10 cellular contexts compared by ENCODE assay signal in the genomic region with DNA sequence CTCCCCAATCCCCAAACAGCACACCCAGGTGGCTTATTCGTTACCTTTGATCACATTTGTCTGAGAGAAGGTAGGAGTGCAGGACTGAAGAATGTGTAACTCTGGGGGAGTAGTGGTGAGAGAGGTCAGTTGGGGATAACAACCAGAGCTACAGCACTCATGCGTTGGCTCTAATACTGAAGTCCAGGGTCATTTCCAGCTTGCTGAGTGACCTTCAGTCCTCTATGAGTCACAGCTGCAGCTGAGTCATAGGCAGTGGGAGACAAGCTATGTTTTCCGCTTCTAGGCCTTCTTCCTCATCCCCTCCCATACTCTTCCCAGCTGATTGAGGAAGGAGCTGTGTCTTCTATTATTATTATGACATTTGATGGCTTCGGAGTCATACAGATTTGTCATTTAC. TPM values are rescaled to one million over a fixed set of nuclear protein-coding genes. Genes with fewer than 3 reads are reported as not detected.
DNase-seq lines count a peak whose midpoint lies in the region; ATAC-seq and TF ChIP-seq lines count a peak whose summit lies in the region.
"Had no signal": no experiment of that assay in that cellular context is flagged by ENCODE, and none has a peak within 500 bp of the region (broad histone marks: within the 10 kb centered on the region; RNA-seq: fewer than 3 reads in every experiment).

No MANE protein-coding gene starts in this region.

- DNase-seq in HCEC 1CT (peak; percentile 82), adipocyte (ENCODE audit: low read depth) (peak; percentile 76), heart right ventricle (peak in 1 of 2 donors; percentile 60), type B pancreatic cell (ENCODE audit: extremely low spot score, unreplicated experiment) (no peak), mesothelial cell of epicardium (ENCODE audit: low spot score in 2 of 2, unreplicated experiment in 2 of 2) (no peak)
- no peak for DNase-seq in central memory CD4-positive, alpha-beta T cell
- DNase-seq: activated naive CD4-positive, alpha-beta T cell treated with Interleukin-2 at 50 U/mL for 16 hours; SIG-M5 had no signal

- H3K27ac ChIP-seq in heart right ventricle, result peak overlapping the region in 8 of 10 donors; percentile 42 to 71 (median 63)
- peak overlapping the region; percentile 48 for H3K27ac ChIP-seq in skeletal muscle tissue (ENCODE audit: low read depth, low read length)

- 14 to 23% methylated on average over 4 of the region's 4 CpGs for WGBS in heart right ventricle, 2 donors

- no peak overlapping the region for H3K4me3 ChIP-seq in adipocyte (ENCODE audit: low read length)
- no peak overlapping the region for H3K4me3 ChIP-seq in heart right ventricle
- H3K4me3 ChIP-seq in skeletal muscle tissue (ENCODE audit: low read length in 3 of 3), result no peak overlapping the region

- no peaks in the 10 kb centered on the region for H3K36me3 ChIP-seq in adipocyte (ENCODE audit: control insufficient read depth, insufficient read depth, low read length, severe bottlenecking)
- no peaks in the 10 kb centered on the region for H3K36me3 ChIP-seq in heart right ventricle
- H3K36me3 ChIP-seq in skeletal muscle tissue (ENCODE audit: control insufficient read depth in 3 of 3, insufficient read depth in 3 of 3, low read length in 3 of 3), result no peaks in the 10 kb centered on the region

- H3K27me3 Mint-ChIP-seq in type B pancreatic cell, result no peaks in the 10 kb centered on the region
- H3K27me3 Mint-ChIP-seq in mesothelial cell of epicardium (ENCODE audit: low read depth), result no peaks in the 10 kb centered on the region

- TF ChIP-seq CTCF in heart right ventricle (IDR thresholded peaks at IDR 0.05) (no peak), type B pancreatic cell (conservative IDR thresholded peaks at IDR 0.05) (no peak), mesothelial cell of epicardium (IDR thresholded peaks at IDR 0.05; ENCODE audit: unreplicated experiment) (no peak)

- H3K9ac ChIP-seq in adipocyte (ENCODE audit: low read length) (no peak overlapping the region), skeletal muscle tissue (ENCODE audit: low read depth in 1 of 3, low read length in 3 of 3) (no peak overlapping the region)

- no peaks in the 10 kb centered on the region for H3K9me3 ChIP-seq in adipocyte (ENCODE audit: control insufficient read depth, low read length)
- H3K9me3 ChIP-seq in heart right ventricle, result no peaks in the 10 kb centered on the region
- no peaks in the 10 kb centered on the region for H3K9me3 ChIP-seq in skeletal muscle tissue (ENCODE audit: control insufficient read depth in 3 of 3, low read length in 3 of 3)

- no peak overlapping the region for H3K27ac Mint-ChIP-seq in type B pancreatic cell
- no peak overlapping the region for H3K27ac Mint-ChIP-seq in mesothelial cell of epicardium

- peaks cover 17% of the 10 kb centered on the region for H3K4me1 ChIP-seq in adipocyte (ENCODE audit: control insufficient read depth, insufficient read depth, low read length)
- peaks cover 0 to 24% (median 5%) of the 10 kb centered on the region in 9 donors for H3K4me1 ChIP-seq in heart right ventricle
- H3K4me1 ChIP-seq in skeletal muscle tissue (ENCODE audit: control insufficient read depth in 3 of 3, insufficient read depth in 3 of 3, low read length in 3 of 3), result peaks cover 0 to 7% (median 0%) of the 10 kb centered on the region in 3 donors

- ATAC-seq in heart right ventricle (peak; percentile 95 to 99 (median 97)), HG03342 (IDR thresholded peaks at IDR 0.05; ENCODE audit: unreplicated experiment) (no peak)

- intact Hi-C loops in heart right ventricle (cut with DNase I), result no loop called here

- H3K36me3 Mint-ChIP-seq in type B pancreatic cell, result no peaks in the 10 kb centered on the region
- no peaks in the 10 kb centered on the region for H3K36me3 Mint-ChIP-seq in mesothelial cell of epicardium

- H3K4me1 Mint-ChIP-seq in type B pancreatic cell (ENCODE audit: unreplicated experiment) (peaks cover 3% of the 10 kb centered on the region), mesothelial cell of epicardium (no peaks in the 10 kb centered on the region)

- H3K9me3 Mint-ChIP-seq in type B pancreatic cell (no peaks in the 10 kb centered on the region), mesothelial cell of epicardium (peaks cover 29% of the 10 kb centered on the region)

- H3K27me3 ChIP-seq in adipocyte (replicated peaks; ENCODE audit: control insufficient read depth, insufficient read depth, low read length) (no peaks in the 10 kb centered on the region), heart right ventricle (no peaks in the 10 kb centered on the region), skeletal muscle tissue (ENCODE audit: control insufficient read depth in 3 of 3, insufficient read depth in 3 of 3, low read length in 3 of 3) (no peaks in the 10 kb centered on the region)

- no peak overlapping the region for H3K4me3 Mint-ChIP-seq in type B pancreatic cell
- no peak overlapping the region for H3K4me3 Mint-ChIP-seq in mesothelial cell of epicardium

RNA-seq across cellular contexts. Expression of a gene that starts 31.6 kb away (rescaled TPM):
- total RNA-seq in heart right ventricle (not detected), skeletal muscle tissue (not detected), type B pancreatic cell (ENCODE audit: low replicate concordance) (not detected in 2 replicates), mesothelial cell of epicardium (not detected in 3 replicates)
- not detected for polyA plus RNA-seq in heart right ventricle

Comparison
In these comparisons a context has a peak if more than half of its experiments do, and no peak if none do; other contexts are left out.
1. DNase-seq: peak in HCEC 1CT (single experiment) and adipocyte (single experiment); none in central memory CD4-positive, alpha-beta T cell (single experiment), type B pancreatic cell (single experiment) and mesothelial cell of epicardium (0 of 2).